Comparison of ENCODE assay signal across 5 cellular contexts in genomic region chr2:23146011-23146410, GRCh38.
"Had no signal": no experiment of that assay in that cellular context is flagged by ENCODE, and none has a peak within 500 bp of the region (broad histone marks: within the 10 kb centered on the region; RNA-seq: fewer than 3 reads in every experiment).

No MANE protein-coding gene starts in this region.

- H3K4me3 Mint-ChIP-seq: GM23338, H9, IgD-negative memory B cell had no signal

- H3K4me1 Mint-ChIP-seq: IgD-negative memory B cell had no signal

- H3K36me3 Mint-ChIP-seq: IgD-negative memory B cell had no signal

- H3K4me3 ChIP-seq: GM23338 had no signal

- H3K9me3 Mint-ChIP-seq: GM23338, H9 had no signal

- H3K27ac Mint-ChIP-seq: GM23338, H9, IgD-negative memory B cell had no signal

- DNase-seq: H9, HCEC 1CT, KBM-7 had no signal

- ATAC-seq: GM23338 had no signal
